In genomic region chr1:192489748-192490147, GRCh38 we compare ENCODE assay signal across 8 cellular contexts.
DNase-seq lines count a peak whose midpoint lies in the region; ATAC-seq and TF ChIP-seq lines count a peak whose summit lies in the region.

No MANE protein-coding gene starts in this region.

- H3K27ac ChIP-seq in GM23338 (ENCODE audit: low read depth) (no peak overlapping the region), right atrium auricular region (peak overlapping the region; percentile 39 to 57)

- no peaks in the 10 kb centered on the region for H4K20me1 ChIP-seq in GM23338 (replicated peaks; ENCODE audit: insufficient read depth)

- H3K4me1 Mint-ChIP-seq in GM23338: peaks cover 3% of the 10 kb centered on the region
- no peaks in the 10 kb centered on the region for H3K4me1 Mint-ChIP-seq in activated T-helper 17 cell treated with anti-CD3 and anti-CD28 coated beads, Interleukin-2, amount 50 U/mL, for 72 hours
- H3K4me1 Mint-ChIP-seq in stimulated activated naive CD8-positive, alpha-beta T cell treated with anti-CD3 and anti-CD28 coated beads, Interleukin-15, amount 100 ng/mL, for 72 hours: no peaks in the 10 kb centered on the region

- H3K36me3 Mint-ChIP-seq in GM23338 (ENCODE audit: low read depth): no peaks in the 10 kb centered on the region
- no peaks in the 10 kb centered on the region for H3K36me3 Mint-ChIP-seq in activated T-helper 17 cell treated with anti-CD3 and anti-CD28 coated beads, Interleukin-2, amount 50 U/mL, for 72 hours (ENCODE audit: low read depth)

- no peak overlapping the region for H2AFZ ChIP-seq in GM23338

- H3K4me3 Mint-ChIP-seq in GM23338: no peak overlapping the region
- H3K4me3 Mint-ChIP-seq in activated T-helper 17 cell treated with anti-CD3 and anti-CD28 coated beads, Interleukin-2, amount 50 U/mL, for 72 hours: no peak overlapping the region
- H3K4me3 Mint-ChIP-seq in stimulated activated naive CD8-positive, alpha-beta T cell treated with anti-CD3 and anti-CD28 coated beads, Interleukin-15, amount 100 ng/mL, for 72 hours: no peak overlapping the region

- H3K27ac Mint-ChIP-seq in GM23338: no peak overlapping the region
- peak overlapping the region; percentile 54 for H3K27ac Mint-ChIP-seq in activated T-helper 17 cell treated with anti-CD3 and anti-CD28 coated beads, Interleukin-2, amount 50 U/mL, for 72 hours
- no peak overlapping the region for H3K27ac Mint-ChIP-seq in stimulated activated naive CD8-positive, alpha-beta T cell treated with anti-CD3 and anti-CD28 coated beads, Interleukin-15, amount 100 ng/mL, for 72 hours

- H3K4me1 ChIP-seq in GM23338 (ENCODE audit: insufficient read depth) (0 out of 2 replicates have a peak, but pooled peaks cover 8% of the 10 kb centered on the region), right atrium auricular region (peaks cover 0 to 19% of the 10 kb centered on the region in 2 donors)

- H3K27me3 Mint-ChIP-seq in GM23338 (ENCODE audit: insufficient read depth, low read depth, poor library complexity): no peaks in the 10 kb centered on the region
- H3K27me3 Mint-ChIP-seq in activated T-helper 17 cell treated with anti-CD3 and anti-CD28 coated beads, Interleukin-2, amount 50 U/mL, for 72 hours: no peaks in the 10 kb centered on the region
- H3K27me3 Mint-ChIP-seq in stimulated activated naive CD8-positive, alpha-beta T cell treated with anti-CD3 and anti-CD28 coated beads, Interleukin-15, amount 100 ng/mL, for 72 hours: no peaks in the 10 kb centered on the region

- no peaks in the 10 kb centered on the region for H3K79me2 ChIP-seq in GM23338 (replicated peaks; ENCODE audit: insufficient read depth)

- H3K27me3 ChIP-seq in GM23338 (ENCODE audit: insufficient read depth): no peaks in the 10 kb centered on the region
- H3K27me3 ChIP-seq in right atrium auricular region: no peaks in the 10 kb centered on the region

- TF ChIP-seq CTCF in GM23338 (conservative IDR thresholded peaks at IDR 0.05; ENCODE audit: low read depth in 2 of 2): no peak
- no peak for TF ChIP-seq CTCF in right atrium auricular region (IDR thresholded peaks at IDR 0.05)

- H3K4me3 ChIP-seq in GM23338: no peak overlapping the region
- H3K4me3 ChIP-seq in right atrium auricular region: no peak overlapping the region

- H3K9me3 ChIP-seq in right atrium auricular region: no peaks in the 10 kb centered on the region

- no peak overlapping the region for H3K4me2 ChIP-seq in GM23338

- H3K36me3 ChIP-seq in GM23338 (ENCODE audit: insufficient read depth): 0 out of 2 replicates have a peak, but pooled peaks cover 2% of the 10 kb centered on the region
- H3K36me3 ChIP-seq in right atrium auricular region: no peaks in the 10 kb centered on the region

- no peak for ATAC-seq in GM23338
- ATAC-seq in activated T-helper 17 cell treated with anti-CD3 and anti-CD28 coated beads, Interleukin-2, amount 50 U/mL, for 72 hours (replicated peaks): peak; percentile 82
- peak; percentile 62 for ATAC-seq in stimulated activated naive CD8-positive, alpha-beta T cell treated with anti-CD3 and anti-CD28 coated beads, Interleukin-15, amount 100 ng/mL, for 72 hours
- no peak for ATAC-seq in HG02970 (IDR thresholded peaks at IDR 0.05; ENCODE audit: low FRiP score, unreplicated experiment)

- H3K9me2 ChIP-seq in GM23338 (ENCODE audit: insufficient read depth): no peaks in the 10 kb centered on the region

- peak; percentile 19 to 36 for DNase-seq in NCI-H526 (lab: John Stamatoyannopoulos, UW)
- DNase-seq in NCI-H526 treated with DMSO at 0.1 percent for 48 hours (lab: John Stamatoyannopoulos, UW): no peak
- DNase-seq in GM23338 (ENCODE audit: low spot score): peak; percentile 25
- peak; percentile 34 for DNase-seq in NCI-H1417 treated with DMSO at 0.1 percent for 48 hours (lab: John Stamatoyannopoulos, UW)
- DNase-seq in right atrium auricular region (ENCODE audit: low spot score): peak; percentile 69
- no peak for DNase-seq in stimulated activated naive CD8-positive, alpha-beta T cell treated with anti-CD3 and anti-CD28 coated beads, Interleukin-15, amount 100 ng/mL, for 72 hours

- no peaks in the 10 kb centered on the region for H3K9me3 Mint-ChIP-seq in GM23338
- no peaks in the 10 kb centered on the region for H3K9me3 Mint-ChIP-seq in activated T-helper 17 cell treated with anti-CD3 and anti-CD28 coated beads, Interleukin-2, amount 50 U/mL, for 72 hours
- no peaks in the 10 kb centered on the region for H3K9me3 Mint-ChIP-seq in stimulated activated naive CD8-positive, alpha-beta T cell treated with anti-CD3 and anti-CD28 coated beads, Interleukin-15, amount 100 ng/mL, for 72 hours

- H3F3A ChIP-seq in GM23338 (replicated peaks; ENCODE audit: low read depth): no peaks in the 10 kb centered on the region

TF ChIP-seq in GM23338, 12 proteins besides CTCF, POLR2A, EP300 and RAD21 (continues in another document):
- no peak for TF ChIP-seq REST (IDR thresholded peaks at IDR 0.05; ENCODE audit: unreplicated experiment)
- no peak for TF ChIP-seq EZH2phosphoT487 (IDR thresholded peaks at IDR 0.05; ENCODE audit: unreplicated experiment)
- TF ChIP-seq NANOG (IDR thresholded peaks at IDR 0.05; ENCODE audit: borderline replicate concordance): no peak
- TF ChIP-seq ETS1 (IDR thresholded peaks at IDR 0.05): no peak
- no peak for TF ChIP-seq CREB1 (CRISPR knock-in tag; IDR thresholded peaks at IDR 0.05; ENCODE audit: low read depth)
- no peak for TF ChIP-seq EZH2 (IDR thresholded peaks at IDR 0.05; ENCODE audit: low read depth, unreplicated experiment)
- TF ChIP-seq ZNF331 (CRISPR knock-in tag; IDR thresholded peaks at IDR 0.05; ENCODE audit: low read depth): no peak
- no peak for TF ChIP-seq JUNB (IDR thresholded peaks at IDR 0.05; ENCODE audit: unreplicated experiment)
- TF ChIP-seq STAT1 (IDR thresholded peaks at IDR 0.05; ENCODE audit: unreplicated experiment): no peak
- TF ChIP-seq ZNF114 (CRISPR knock-in tag; IDR thresholded peaks at IDR 0.05): no peak

Comparison
In these comparisons a context has a peak if more than half of its experiments do, and no peak if none do; other contexts are left out.
1. DNase-seq: peak in NCI-H526 (2 of 2), GM23338 (single experiment), NCI-H1417 treated with DMSO at 0.1 percent for 48 hours (single experiment) and right atrium auricular region (single experiment); none in NCI-H526 treated with DMSO at 0.1 percent for 48 hours (single experiment) and stimulated activated naive CD8-positive, alpha-beta T cell treated with anti-CD3 and anti-CD28 coated beads, Interleukin-15, amount 100 ng/mL, for 72 hours (0 of 2).
2. ATAC-seq: peak in activated T-helper 17 cell treated with anti-CD3 and anti-CD28 coated beads, Interleukin-2, amount 50 U/mL, for 72 hours (single experiment) and stimulated activated naive CD8-positive, alpha-beta T cell treated with anti-CD3 and anti-CD28 coated beads, Interleukin-15, amount 100 ng/mL, for 72 hours (single experiment); none in GM23338 (single experiment) and HG02970 (single experiment).